In the genomic region with DNA sequence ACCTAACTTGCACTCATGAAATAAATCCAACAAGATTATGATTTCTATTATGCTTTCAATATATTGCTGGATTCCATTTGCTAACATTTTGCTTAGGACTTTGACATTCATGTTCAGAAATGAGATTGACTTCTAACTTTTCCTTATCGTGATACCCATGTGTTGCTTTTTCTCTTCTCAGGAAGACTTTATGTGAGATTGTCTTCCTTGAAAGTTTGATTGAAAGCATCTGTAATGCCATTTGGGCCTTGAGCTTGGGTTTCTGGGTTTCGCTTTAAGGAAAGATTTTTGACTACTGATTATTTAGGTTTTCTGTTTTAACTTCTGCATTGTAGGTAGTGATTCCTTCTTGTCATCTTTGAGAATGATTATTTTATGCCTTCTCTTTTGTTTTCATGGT, we compare ENCODE assay signal across 27 cellular contexts. TPM values are rescaled to one million over a fixed set of nuclear protein-coding genes. Genes with fewer than 3 reads are reported as not detected.
"Had no signal": no experiment of that assay in that cellular context is flagged by ENCODE, and none has a peak within 500 bp of the region (broad histone marks: within the 10 kb centered on the region; RNA-seq: fewer than 3 reads in every experiment).

No MANE protein-coding gene starts in this region.

- H3K4me3 ChIP-seq: neural progenitor cell, ovary, psoas muscle, right lobe of liver, sigmoid colon, smooth muscle cell, spleen, suprapubic skin, testis, tibial artery, transverse colon, upper lobe of right lung, uterus had no signal

- H3K4me2 ChIP-seq: neural progenitor cell, smooth muscle cell had no signal

- ATAC-seq: natural killer cell; psoas muscle; right cardiac atrium; right lobe of liver; stimulated activated memory B cell treated with anti-CD40 and anti-IgM and Interleukin-4, amounts not matched to agents 10 μg/mL and 1 μg/mL and 100 μg/mL, for 72 hours; stimulated activated naive CD8-positive, alpha-beta T cell treated with anti-CD3 and anti-CD28 coated beads, Interleukin-15, amount 100 ng/mL, for 72 hours; stimulated activated naive CD8-positive, alpha-beta T cell treated with anti-CD3 and anti-CD28 coated beads, Interleukin-15, Interleukin-2, amounts not matched to agents 100 U/mL and 50 U/mL, for 24 hours; upper lobe of right lung had no signal

- H3K79me2 ChIP-seq: parathyroid adenoma had no signal

- H3K4me1 ChIP-seq: neural progenitor cell, parathyroid adenoma, psoas muscle, sigmoid colon, spleen, suprapubic skin, testis, tibial artery, upper lobe of right lung, uterus had no signal

- H3K27ac ChIP-seq: neural progenitor cell, ovary, parathyroid adenoma, psoas muscle, right lobe of liver, sigmoid colon, spleen, suprapubic skin, testis, tibial artery, upper lobe of right lung, uterus had no signal

- H3K36me3 ChIP-seq: neural progenitor cell, ovary, uterus had no signal

- DNase-seq: natural killer cell; occipital lobe; ovary; psoas muscle; right cardiac atrium; right lobe of liver; sigmoid colon; spleen; stimulated activated CD4-positive, alpha-beta T cell treated with anti-CD3 and anti-CD28 coated beads, Interleukin-12 subunit alpha, Interleukin-12 subunit beta, amount 100 ng/mL, for 4 hours; stimulated activated CD4-positive, alpha-beta T cell treated with anti-CD3 and anti-CD28 coated beads, Interleukin-1b, Interleukin-23, amount 100 ng/mL, for 48 hours; stimulated activated CD4-positive, alpha-beta T cell treated with anti-CD3 and anti-CD28 coated beads, Interleukin-4, amount 100 ng/mL, for 1 hour; stimulated activated CD4-positive, alpha-beta T cell treated with anti-CD3 and anti-CD28 coated beads, Interleukin-4, amount 100 ng/mL, for 4 hours; stimulated activated naive CD4-positive, alpha-beta T cell; stimulated activated naive CD8-positive, alpha-beta T cell treated with anti-CD3 and anti-CD28 coated beads, Interleukin-15, amount 100 ng/mL, for 72 hours; stimulated activated naive CD8-positive, alpha-beta T cell treated with anti-CD3 and anti-CD28 coated beads, Interleukin-15, Interleukin-2, amounts not matched to agents 100 U/mL and 50 U/mL, for 24 hours; substantia nigra; testis; tibial artery; transverse colon; upper lobe of right lung; uterus had no signal

- H3K9me3 ChIP-seq: ovary, psoas muscle, right lobe of liver, sigmoid colon, spleen, suprapubic skin, testis, tibial artery, transverse colon, upper lobe of right lung, uterus had no signal

- H3K9ac ChIP-seq: neural progenitor cell, parathyroid adenoma had no signal

- H2AFZ ChIP-seq: neural progenitor cell, parathyroid adenoma had no signal

- H3K27me3 ChIP-seq: neural progenitor cell, ovary, right lobe of liver, sigmoid colon, spleen, suprapubic skin, testis, tibial artery, transverse colon, upper lobe of right lung, uterus had no signal

RNA-seq across cellular contexts. Expression of a gene that starts 27.8 kb away (rescaled TPM):
- total RNA-seq: upper lobe of right lung had no signal
- polyA plus RNA-seq: neural cell had no signal
